In the genomic region with DNA sequence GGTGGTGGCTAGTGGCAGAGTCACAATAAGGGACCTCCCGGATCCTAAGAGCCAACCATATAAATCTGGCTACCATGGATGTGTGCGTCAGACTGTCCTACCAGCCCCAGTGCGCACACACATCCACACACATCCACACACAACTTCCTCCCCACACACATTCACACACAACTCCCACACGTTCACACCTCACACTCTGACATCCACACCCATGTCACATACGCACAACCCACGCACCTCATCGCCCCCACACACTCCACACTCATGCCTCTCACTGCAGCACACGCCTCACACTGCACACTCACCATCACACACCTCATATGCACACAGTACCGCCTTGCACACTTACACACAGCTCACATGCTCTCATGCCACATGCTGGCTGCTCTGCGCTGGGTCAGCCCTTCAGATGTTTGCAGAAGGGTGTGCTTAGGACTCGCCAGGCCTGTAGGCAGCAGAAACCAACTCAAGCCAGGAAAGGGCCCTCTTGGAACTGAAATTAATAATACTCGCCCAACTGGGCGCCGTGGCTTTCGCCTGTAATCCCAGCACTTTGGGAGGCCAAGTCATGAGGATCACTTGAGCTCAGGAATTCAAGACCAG, we compare ENCODE assay signal across 1 cellular context.
TF ChIP-seq lines count a peak whose summit lies in the region.

No MANE protein-coding gene starts in this region.

TF ChIP-seq in GM12878, 131 proteins besides CTCF, POLR2A, EP300 and RAD21:
- TF ChIP-seq ZNF384 (IDR thresholded peaks at IDR 0.05; ENCODE audit: borderline replicate concordance, low read depth, low read length) (no peak), CEBPB (IDR thresholded peaks at IDR 0.05; ENCODE audit: borderline replicate concordance in 1 of 2, low read depth in 2 of 2, low read length in 2 of 2) (no peak), HDGF (IDR thresholded peaks at IDR 0.05) (peak; percentile 91), JUNB (IDR thresholded peaks at IDR 0.05) (no peak), TAF1 (IDR thresholded peaks at IDR 0.05; ENCODE audit: borderline replicate concordance, low read depth, low read length) (no peak)
- TF ChIP-seq, protein P1, sequence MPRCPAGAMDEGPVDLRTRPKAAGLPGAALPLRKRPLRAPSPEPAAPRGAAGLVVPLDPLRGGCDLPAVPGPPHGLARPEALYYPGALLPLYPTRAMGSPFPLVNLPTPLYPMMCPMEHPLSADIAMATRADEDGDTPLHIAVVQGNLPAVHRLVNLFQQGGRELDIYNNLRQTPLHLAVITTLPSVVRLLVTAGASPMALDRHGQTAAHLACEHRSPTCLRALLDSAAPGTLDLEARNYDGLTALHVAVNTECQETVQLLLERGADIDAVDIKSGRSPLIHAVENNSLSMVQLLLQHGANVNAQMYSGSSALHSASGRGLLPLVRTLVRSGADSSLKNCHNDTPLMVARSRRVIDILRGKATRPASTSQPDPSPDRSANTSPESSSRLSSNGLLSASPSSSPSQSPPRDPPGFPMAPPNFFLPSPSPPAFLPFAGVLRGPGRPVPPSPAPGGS (IDR thresholded peaks at IDR 0.05; ENCODE audit: borderline replicate concordance, insufficient read depth, low read depth, low read length, poor library complexity, severe bottlenecking) = peak; percentile 51
- TF ChIP-seq, protein P2, sequence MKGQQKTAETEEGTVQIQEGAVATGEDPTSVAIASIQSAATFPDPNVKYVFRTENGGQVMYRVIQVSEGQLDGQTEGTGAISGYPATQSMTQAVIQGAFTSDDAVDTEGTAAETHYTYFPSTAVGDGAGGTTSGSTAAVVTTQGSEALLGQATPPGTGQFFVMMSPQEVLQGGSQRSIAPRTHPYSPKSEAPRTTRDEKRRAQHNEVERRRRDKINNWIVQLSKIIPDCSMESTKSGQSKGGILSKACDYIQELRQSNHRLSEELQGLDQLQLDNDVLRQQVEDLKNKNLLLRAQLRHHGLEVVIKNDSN (IDR thresholded peaks at IDR 0.05; ENCODE audit: borderline replicate concordance, extremely low read length, insufficient read depth, low read depth, low read length) = no peak
- TF ChIP-seq, protein P3, sequence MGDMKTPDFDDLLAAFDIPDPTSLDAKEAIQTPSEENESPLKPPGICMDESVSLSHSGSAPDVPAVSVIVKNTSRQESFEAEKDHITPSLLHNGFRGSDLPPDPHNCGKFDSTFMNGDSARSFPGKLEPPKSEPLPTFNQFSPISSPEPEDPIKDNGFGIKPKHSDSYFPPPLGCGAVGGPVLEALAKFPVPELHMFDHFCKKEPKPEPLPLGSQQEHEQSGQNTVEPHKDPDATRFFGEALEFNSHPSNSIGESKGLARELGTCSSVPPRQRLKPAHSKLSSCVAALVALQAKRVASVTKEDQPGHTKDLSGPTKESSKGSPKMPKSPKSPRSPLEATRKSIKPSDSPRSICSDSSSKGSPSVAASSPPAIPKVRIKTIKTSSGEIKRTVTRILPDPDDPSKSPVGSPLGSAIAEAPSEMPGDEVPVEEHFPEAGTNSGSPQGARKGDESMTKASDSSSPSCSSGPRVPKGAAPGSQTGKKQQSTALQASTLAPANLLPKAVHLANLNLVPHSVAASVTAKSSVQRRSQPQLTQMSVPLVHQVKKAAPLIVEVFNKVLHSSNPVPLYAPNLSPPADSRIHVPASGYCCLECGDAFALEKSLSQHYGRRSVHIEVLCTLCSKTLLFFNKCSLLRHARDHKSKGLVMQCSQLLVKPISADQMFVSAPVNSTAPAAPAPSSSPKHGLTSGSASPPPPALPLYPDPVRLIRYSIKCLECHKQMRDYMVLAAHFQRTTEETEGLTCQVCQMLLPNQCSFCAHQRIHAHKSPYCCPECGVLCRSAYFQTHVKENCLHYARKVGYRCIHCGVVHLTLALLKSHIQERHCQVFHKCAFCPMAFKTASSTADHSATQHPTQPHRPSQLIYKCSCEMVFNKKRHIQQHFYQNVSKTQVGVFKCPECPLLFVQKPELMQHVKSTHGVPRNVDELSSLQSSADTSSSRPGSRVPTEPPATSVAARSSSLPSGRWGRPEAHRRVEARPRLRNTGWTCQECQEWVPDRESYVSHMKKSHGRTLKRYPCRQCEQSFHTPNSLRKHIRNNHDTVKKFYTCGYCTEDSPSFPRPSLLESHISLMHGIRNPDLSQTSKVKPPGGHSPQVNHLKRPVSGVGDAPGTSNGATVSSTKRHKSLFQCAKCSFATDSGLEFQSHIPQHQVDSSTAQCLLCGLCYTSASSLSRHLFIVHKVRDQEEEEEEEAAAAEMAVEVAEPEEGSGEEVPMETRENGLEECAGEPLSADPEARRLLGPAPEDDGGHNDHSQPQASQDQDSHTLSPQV (IDR thresholded peaks at IDR 0.05) = no peak
- TF ChIP-seq, protein P4, sequence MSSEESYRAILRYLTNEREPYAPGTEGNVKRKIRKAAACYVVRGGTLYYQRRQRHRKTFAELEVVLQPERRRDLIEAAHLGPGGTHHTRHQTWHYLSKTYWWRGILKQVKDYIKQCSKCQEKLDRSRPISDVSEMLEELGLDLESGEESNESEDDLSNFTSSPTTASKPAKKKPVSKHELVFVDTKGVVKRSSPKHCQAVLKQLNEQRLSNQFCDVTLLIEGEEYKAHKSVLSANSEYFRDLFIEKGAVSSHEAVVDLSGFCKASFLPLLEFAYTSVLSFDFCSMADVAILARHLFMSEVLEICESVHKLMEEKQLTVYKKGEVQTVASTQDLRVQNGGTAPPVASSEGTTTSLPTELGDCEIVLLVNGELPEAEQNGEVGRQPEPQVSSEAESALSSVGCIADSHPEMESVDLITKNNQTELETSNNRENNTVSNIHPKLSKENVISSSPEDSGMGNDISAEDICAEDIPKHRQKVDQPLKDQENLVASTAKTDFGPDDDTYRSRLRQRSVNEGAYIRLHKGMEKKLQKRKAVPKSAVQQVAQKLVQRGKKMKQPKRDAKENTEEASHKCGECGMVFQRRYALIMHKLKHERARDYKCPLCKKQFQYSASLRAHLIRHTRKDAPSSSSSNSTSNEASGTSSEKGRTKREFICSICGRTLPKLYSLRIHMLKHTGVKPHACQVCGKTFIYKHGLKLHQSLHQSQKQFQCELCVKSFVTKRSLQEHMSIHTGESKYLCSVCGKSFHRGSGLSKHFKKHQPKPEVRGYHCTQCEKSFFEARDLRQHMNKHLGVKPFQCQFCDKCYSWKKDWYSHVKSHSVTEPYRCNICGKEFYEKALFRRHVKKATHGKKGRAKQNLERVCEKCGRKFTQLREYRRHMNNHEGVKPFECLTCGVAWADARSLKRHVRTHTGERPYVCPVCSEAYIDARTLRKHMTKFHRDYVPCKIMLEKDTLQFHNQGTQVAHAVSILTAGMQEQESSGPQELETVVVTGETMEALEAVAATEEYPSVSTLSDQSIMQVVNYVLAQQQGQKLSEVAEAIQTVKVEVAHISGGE (CRISPR knock-in tag; IDR thresholded peaks at IDR 0.05) = no peak
